In the genomic region with DNA sequence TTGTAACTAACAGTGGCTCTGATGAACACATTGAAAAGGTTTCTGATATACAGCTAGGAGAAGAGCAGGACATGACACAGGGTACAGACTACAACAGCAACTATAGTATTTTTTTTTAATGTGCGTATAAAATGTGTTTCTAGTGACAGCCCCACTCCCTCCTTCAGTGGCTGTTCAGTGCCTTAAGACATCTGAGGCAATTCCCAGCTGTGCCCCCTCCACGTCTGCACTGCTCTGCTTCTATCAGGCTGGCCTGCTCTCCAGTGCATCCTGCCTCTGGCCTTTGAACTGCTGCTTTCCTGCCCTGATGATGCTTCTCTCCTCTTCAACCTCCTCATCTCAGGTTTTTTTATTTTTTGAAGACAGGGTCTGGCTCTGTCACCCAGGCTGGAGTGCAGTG, we compare ENCODE assay signal across 33 cellular contexts.
"Had no signal": no experiment of that assay in that cellular context is flagged by ENCODE, and none has a peak within 500 bp of the region (broad histone marks: within the 10 kb centered on the region; RNA-seq: fewer than 3 reads in every experiment).

No MANE protein-coding gene starts in this region.

- H3K27me3 Mint-ChIP-seq: activated CD4-positive, alpha-beta T cell treated with anti-CD3 and anti-CD28 coated beads for 36 hours; activated CD4-positive, alpha-beta T cell treated with anti-CD3 and anti-CD28 coated beads, Interleukin-2, amount 10 ng/mL, durations not matched to agents 24 days and 14 days; activated CD8-positive, alpha-beta memory T cell treated with anti-CD3 and anti-CD28 coated beads, Interleukin-2, amount 10 ng/mL, durations not matched to agents 7 days and 5 days; activated naive CD4-positive, alpha-beta T cell treated with anti-CD3 and anti-CD28 coated beads, Interleukin-2, amount 50 U/mL, for 24 hours had no signal

- ATAC-seq: activated CD4-positive, alpha-beta T cell treated with anti-CD3 and anti-CD28 coated beads for 36 hours; activated CD8-positive, alpha-beta memory T cell treated with anti-CD3 and anti-CD28 coated beads, Interleukin-2, amount 10 ng/mL, durations not matched to agents 7 days and 5 days; activated CD8-positive, alpha-beta T cell treated with anti-CD3 and anti-CD28 coated beads, Interleukin-2, amount 10 ng/mL, durations not matched to agents 7 days and 5 days; activated naive CD8-positive, alpha-beta T cell treated with anti-CD3 and anti-CD28 coated beads, Interleukin-2, amount 50 U/mL, for 24 hours; body of pancreas; esophagus mucosa; heart left ventricle; T-cell had no signal

- H3K9me3 Mint-ChIP-seq: activated CD4-positive, alpha-beta T cell treated with anti-CD3 and anti-CD28 coated beads, Interleukin-2, amount 10 ng/mL, durations not matched to agents 24 days and 14 days; activated naive CD4-positive, alpha-beta T cell treated with anti-CD3 and anti-CD28 coated beads for 36 hours; activated naive CD4-positive, alpha-beta T cell treated with anti-CD3 and anti-CD28 coated beads, Interleukin-2, amount 50 U/mL, for 24 hours; activated naive CD8-positive, alpha-beta T cell treated with anti-CD3 and anti-CD28 coated beads for 36 hours; activated T-helper 2 cell treated with anti-CD3 and anti-CD28 coated beads, Interferon-gamma antibody, Interleukin-2, Interleukin-4, amounts not matched to agents 10 μg/mL and 5 μg/mL and 100 μg/mL, durations not matched to agents 14 hours and 24 hours and 36 hours; dendritic cell treated with granulocyte-macrophage colony-stimulating factor and Interleukin-4, amounts not matched to agents 40 ng/mL and 50 ng/mL, for 4 days had no signal

- H3K4me1 Mint-ChIP-seq: endodermal cell had no signal

- H3K36me3 Mint-ChIP-seq: activated CD4-positive, alpha-beta memory T cell treated with anti-CD3 and anti-CD28 coated beads for 36 hours; activated CD8-positive, alpha-beta memory T cell treated with anti-CD3 and anti-CD28 coated beads, Interleukin-2, amount 10 ng/mL, durations not matched to agents 7 days and 5 days; activated naive CD4-positive, alpha-beta T cell treated with anti-CD3 and anti-CD28 coated beads, Interleukin-2, amount 50 U/mL, for 24 hours; activated naive CD8-positive, alpha-beta T cell treated with anti-CD3 and anti-CD28 coated beads for 36 hours; T-cell had no signal

- H3K4me3 Mint-ChIP-seq: activated CD4-positive, alpha-beta memory T cell treated with anti-CD3 and anti-CD28 coated beads for 36 hours; activated CD4-positive, alpha-beta T cell treated with anti-CD3 and anti-CD28 coated beads for 36 hours; activated CD4-positive, alpha-beta T cell treated with anti-CD3 and anti-CD28 coated beads, Interleukin-2, amount 10 ng/mL, durations not matched to agents 24 days and 14 days; activated CD8-positive, alpha-beta memory T cell treated with anti-CD3 and anti-CD28 coated beads, Interleukin-2, amount 10 ng/mL, durations not matched to agents 7 days and 5 days; activated CD8-positive, alpha-beta T cell treated with anti-CD3 and anti-CD28 coated beads, Interleukin-2, amount 10 ng/mL, durations not matched to agents 7 days and 5 days; activated naive CD4-positive, alpha-beta T cell treated with anti-CD3 and anti-CD28 coated beads for 36 hours; activated naive CD4-positive, alpha-beta T cell treated with anti-CD3 and anti-CD28 coated beads, Interleukin-2, amount 50 U/mL, for 24 hours; activated naive CD8-positive, alpha-beta T cell treated with anti-CD3 and anti-CD28 coated beads for 36 hours; activated naive CD8-positive, alpha-beta T cell treated with anti-CD3 and anti-CD28 coated beads, Interleukin-2, amount 50 U/mL, for 24 hours; activated T-helper 1 cell treated with anti-CD3 and anti-CD28 coated beads, Interleukin-12 subunit alpha, Interleukin-12 subunit beta, Interleukin-2, Interleukin-4 antibody, amounts not matched to agents 30 ng/mL and 10 ng/mL and 1 ng/mL, durations not matched to agents 14 hours and 24 hours and 36 hours; dendritic cell treated with granulocyte-macrophage colony-stimulating factor and Interleukin-4, amounts not matched to agents 40 ng/mL and 50 ng/mL, for 4 days; endodermal cell; T-cell; T-helper 1 cell treated with Interleukin-12 subunit alpha and Interleukin-12 subunit beta and Interleukin-4 antibody, amounts not matched to agents 30 μg/mL and 1 μg/mL, for 36 hours had no signal

- H3K27ac Mint-ChIP-seq: activated CD4-positive, alpha-beta memory T cell treated with anti-CD3 and anti-CD28 coated beads for 36 hours; activated CD4-positive, alpha-beta T cell treated with anti-CD3 and anti-CD28 coated beads for 36 hours; activated CD4-positive, alpha-beta T cell treated with anti-CD3 and anti-CD28 coated beads, Interleukin-2, amount 10 ng/mL, durations not matched to agents 24 days and 14 days; activated CD8-positive, alpha-beta memory T cell treated with anti-CD3 and anti-CD28 coated beads, Interleukin-2, amount 10 ng/mL, durations not matched to agents 7 days and 5 days; activated CD8-positive, alpha-beta T cell treated with anti-CD3 and anti-CD28 coated beads, Interleukin-2, amount 10 ng/mL, durations not matched to agents 7 days and 5 days; activated naive CD4-positive, alpha-beta T cell treated with anti-CD3 and anti-CD28 coated beads for 36 hours; activated naive CD4-positive, alpha-beta T cell treated with anti-CD3 and anti-CD28 coated beads, Interleukin-2, amount 50 U/mL, for 24 hours; activated naive CD8-positive, alpha-beta T cell treated with anti-CD3 and anti-CD28 coated beads for 36 hours; activated naive CD8-positive, alpha-beta T cell treated with anti-CD3 and anti-CD28 coated beads, Interleukin-2, amount 50 U/mL, for 24 hours; activated T-helper 1 cell treated with anti-CD3 and anti-CD28 coated beads, Interleukin-12 subunit alpha, Interleukin-12 subunit beta, Interleukin-2, Interleukin-4 antibody, amounts not matched to agents 30 ng/mL and 10 ng/mL and 1 ng/mL, durations not matched to agents 14 hours and 24 hours and 36 hours; activated T-helper 2 cell treated with anti-CD3 and anti-CD28 coated beads, Interferon-gamma antibody, Interleukin-2, Interleukin-4, amounts not matched to agents 10 μg/mL and 5 μg/mL and 100 μg/mL, durations not matched to agents 14 hours and 24 hours and 36 hours; dendritic cell treated with granulocyte-macrophage colony-stimulating factor and Interleukin-4, amounts not matched to agents 40 ng/mL and 50 ng/mL, for 4 days; endodermal cell; T-cell; T-helper 1 cell treated with Interleukin-12 subunit alpha and Interleukin-12 subunit beta and Interleukin-4 antibody, amounts not matched to agents 30 μg/mL and 1 μg/mL, for 36 hours had no signal

- DNase-seq: activated CD4-positive, alpha-beta memory T cell treated with anti-CD3 and anti-CD28 coated beads for 36 hours; activated CD4-positive, alpha-beta T cell treated with anti-CD3 and anti-CD28 coated beads for 36 hours; activated CD4-positive, alpha-beta T cell treated with anti-CD3 and anti-CD28 coated beads, Interleukin-2, amount 10 ng/mL, durations not matched to agents 24 days and 14 days; activated CD4-positive, CD25-positive, alpha-beta regulatory T cell; activated CD4-positive, CD25-positive, alpha-beta regulatory T cell treated with anti-CD3 and anti-CD28 coated beads, Interleukin-2, amount 50 U/mL, for 72 hours; activated CD8-positive, alpha-beta memory T cell treated with anti-CD3 and anti-CD28 coated beads, Interleukin-2, amount 10 ng/mL, durations not matched to agents 7 days and 5 days; activated CD8-positive, alpha-beta memory T cell treated with anti-CD3 and anti-CD28 coated beads, Interleukin-2, amount 50 U/mL, for 4 hours; activated CD8-positive, alpha-beta T cell treated with anti-CD3 and anti-CD28 coated beads, Interleukin-2, amount 10 ng/mL, durations not matched to agents 7 days and 5 days; activated effector memory CD4-positive, alpha-beta T cell treated with anti-CD3 and anti-CD28 coated beads, Interleukin-2, amount 50 U/mL, for 16 hours; activated naive CD4-positive, alpha-beta T cell treated with anti-CD3 and anti-CD28 coated beads for 36 hours; activated naive CD8-positive, alpha-beta T cell treated with anti-CD3 and anti-CD28 coated beads for 36 hours; activated naive CD8-positive, alpha-beta T cell treated with anti-CD3 and anti-CD28 coated beads, Interleukin-2, amount 50 U/mL, for 24 hours; activated T-cell treated with anti-CD3 and anti-CD28 coated beads, Interleukin-2, amount 50 U/mL, for 1 hour; activated T-cell treated with anti-CD3 and anti-CD28 coated beads, Interleukin-2, amount 50 U/mL, for 48 hours; adrenal gland; amygdala; aorta; body of pancreas; caudate nucleus; cerebellar nuclear complex; colonic mucosa; dorsolateral prefrontal cortex; effector memory CD4-positive, alpha-beta T cell; endodermal cell; foreskin fibroblast; heart left ventricle; T-cell had no signal
